14 cellular contexts compared by ENCODE assay signal in the genomic region with DNA sequence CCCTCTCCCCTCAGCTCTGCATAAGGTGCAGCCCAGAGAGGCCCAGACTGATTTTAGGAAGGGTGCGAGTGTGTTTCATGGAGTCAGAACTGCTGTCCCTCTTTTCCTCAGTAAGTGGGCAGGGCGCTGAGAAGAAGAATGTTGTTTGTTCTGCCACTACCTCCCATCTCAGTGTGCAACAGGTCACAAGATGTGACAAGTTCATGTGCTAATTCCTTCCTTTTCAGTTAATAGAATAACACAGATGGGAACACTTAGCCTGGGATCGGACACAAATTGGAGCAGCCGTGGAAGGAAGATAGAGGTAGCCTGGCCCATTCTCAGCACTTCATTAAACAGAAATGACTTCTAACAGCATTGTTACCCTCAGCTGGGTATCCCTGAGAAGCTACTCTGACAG.
A peak's percentile ranks its signal among the peaks of the same experiment; 100 is the strongest.
DNase-seq lines count a peak whose midpoint lies in the region; ATAC-seq and TF ChIP-seq lines count a peak whose summit lies in the region.
"Had no signal": no experiment of that assay in that cellular context is flagged by ENCODE, and none has a peak within 500 bp of the region (broad histone marks: within the 10 kb centered on the region; RNA-seq: fewer than 3 reads in every experiment).

No MANE protein-coding gene starts in this region.

- DNase-seq in inferior parietal cortex (ENCODE audit: extremely low spot score) = peak; percentile 3
- DNase-seq in progenitor cell of endocrine pancreas (ENCODE audit: low spot score, unreplicated experiment) = no peak
- no peak for DNase-seq in testis
- DNase-seq in germinal center (ENCODE audit: low spot score) = no peak
- DNase-seq: Calu3; CD4-positive, alpha-beta T cell; GOT3; H9 had no signal

- H3K4me1 Mint-ChIP-seq in progenitor cell of endocrine pancreas (ENCODE audit: low read depth) = no peaks in the 10 kb centered on the region
- H3K4me1 Mint-ChIP-seq: B cell had no signal

- no peaks in the 10 kb centered on the region for H3K27me3 ChIP-seq in testis

- TF ChIP-seq CTCF in HEK293 (tag by site-specific recombination; IDR thresholded peaks at IDR 0.05) (no peak), progenitor cell of endocrine pancreas (IDR thresholded peaks at IDR 0.05; ENCODE audit: unreplicated experiment) (no peak), testis (IDR thresholded peaks at IDR 0.05) (no peak)

- H3K4me3 ChIP-seq in HEK293 (ENCODE audit: low read depth, low read length) (no peak overlapping the region), testis (no peak overlapping the region)
- H3K4me3 ChIP-seq: GM12878 had no signal

- H3K9me3 ChIP-seq in HEK293 (ENCODE audit: control insufficient read depth, insufficient read depth, low read depth, low read length) (no peaks in the 10 kb centered on the region), testis (no peaks in the 10 kb centered on the region)

- H3K4me3 Mint-ChIP-seq in progenitor cell of endocrine pancreas (ENCODE audit: low read depth) = no peak overlapping the region
- H3K4me3 Mint-ChIP-seq: B cell; CD4-positive, alpha-beta T cell; H9 had no signal

- H3K4me1 ChIP-seq in HEK293 (ENCODE audit: control insufficient read depth, insufficient read depth, low read length) = no peaks in the 10 kb centered on the region
- no peaks in the 10 kb centered on the region for H3K4me1 ChIP-seq in testis

- POLR2A ChIA-PET in HEK293 (lab: Yijun Ruan, JAX) = no interaction called here

- peaks cover 8% of the 10 kb centered on the region for H3K27me3 Mint-ChIP-seq in progenitor cell of endocrine pancreas

- H3K36me3 ChIP-seq in HEK293 (ENCODE audit: control insufficient read depth in 2 of 2, insufficient read depth in 1 of 2, low read length in 2 of 2) (no peaks in the 10 kb centered on the region), testis (ENCODE audit: low read depth, missing control alignments) (no peaks in the 10 kb centered on the region)

- CTCF ChIA-PET in HEK293 (lab: Yijun Ruan, JAX) = no interaction called here

- no peaks in the 10 kb centered on the region for H3K36me3 Mint-ChIP-seq in progenitor cell of endocrine pancreas (ENCODE audit: insufficient read depth)

- TF ChIP-seq POLR2A in testis (IDR thresholded peaks at IDR 0.05) = no peak

- no peak overlapping the region for H3K27ac ChIP-seq in HEK293 (ENCODE audit: extremely low read depth, low read depth, low read length)
- H3K27ac ChIP-seq in temporal lobe (ENCODE audit: low read depth, low read length) = peak overlapping the region; percentile 30
- no peak overlapping the region for H3K27ac ChIP-seq in testis

- H3K27ac Mint-ChIP-seq in progenitor cell of endocrine pancreas = peak overlapping the region; percentile 26
- H3K27ac Mint-ChIP-seq: B cell; CD4-positive, alpha-beta T cell had no signal

- intact Hi-C loops in testis (cut with DNase I; ENCODE audit: low total_unique reads) = no loop called here

- no peak for ATAC-seq in HG03108 (IDR thresholded peaks at IDR 0.05; ENCODE audit: unreplicated experiment)
- ATAC-seq: GM12878, HepG2 had no signal

- H3K9me3 Mint-ChIP-seq in progenitor cell of endocrine pancreas (ENCODE audit: low read depth) = no peaks in the 10 kb centered on the region
- H3K9me3 Mint-ChIP-seq: CD4-positive, alpha-beta T cell; H9 had no signal

- WGBS in testis, 2 donors = 59 to 83% methylated on average over 4 of the region's 4 CpGs

TF ChIP-seq in HEK293, 187 proteins besides CTCF, POLR2A, EP300 and RAD21:
- TF ChIP-seq, protein P1, sequence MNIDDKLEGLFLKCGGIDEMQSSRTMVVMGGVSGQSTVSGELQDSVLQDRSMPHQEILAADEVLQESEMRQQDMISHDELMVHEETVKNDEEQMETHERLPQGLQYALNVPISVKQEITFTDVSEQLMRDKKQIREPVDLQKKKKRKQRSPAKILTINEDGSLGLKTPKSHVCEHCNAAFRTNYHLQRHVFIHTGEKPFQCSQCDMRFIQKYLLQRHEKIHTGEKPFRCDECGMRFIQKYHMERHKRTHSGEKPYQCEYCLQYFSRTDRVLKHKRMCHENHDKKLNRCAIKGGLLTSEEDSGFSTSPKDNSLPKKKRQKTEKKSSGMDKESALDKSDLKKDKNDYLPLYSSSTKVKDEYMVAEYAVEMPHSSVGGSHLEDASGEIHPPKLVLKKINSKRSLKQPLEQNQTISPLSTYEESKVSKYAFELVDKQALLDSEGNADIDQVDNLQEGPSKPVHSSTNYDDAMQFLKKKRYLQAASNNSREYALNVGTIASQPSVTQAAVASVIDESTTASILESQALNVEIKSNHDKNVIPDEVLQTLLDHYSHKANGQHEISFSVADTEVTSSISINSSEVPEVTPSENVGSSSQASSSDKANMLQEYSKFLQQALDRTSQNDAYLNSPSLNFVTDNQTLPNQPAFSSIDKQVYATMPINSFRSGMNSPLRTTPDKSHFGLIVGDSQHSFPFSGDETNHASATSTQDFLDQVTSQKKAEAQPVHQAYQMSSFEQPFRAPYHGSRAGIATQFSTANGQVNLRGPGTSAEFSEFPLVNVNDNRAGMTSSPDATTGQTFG (tag by site-specific recombination; IDR thresholded peaks at IDR 0.05; ENCODE audit: borderline replicate concordance) = no peak
- no peak for TF ChIP-seq ZNF623 (tag by site-specific recombination; IDR thresholded peaks at IDR 0.05)
- TF ChIP-seq GLI2 (tag by site-specific recombination; IDR thresholded peaks at IDR 0.05; ENCODE audit: borderline replicate concordance, low read depth) = no peak
- peak; percentile 51 for TF ChIP-seq SCRT2 (tag by site-specific recombination; IDR thresholded peaks at IDR 0.05)
